ENCODE assay signal across 10 cellular contexts in genomic region chrX:20362268-20363002, GRCh38.
DNase-seq lines count a peak whose midpoint lies in the region; ATAC-seq, FAIRE-seq and TF ChIP-seq lines count a peak whose summit lies in the region.
"Had no signal": no experiment of that assay in that cellular context is flagged by ENCODE, and none has a peak within 500 bp of the region (broad histone marks: within the 10 kb centered on the region; RNA-seq: fewer than 3 reads in every experiment).

No MANE protein-coding gene starts in this region.

- H3K4me1 ChIP-seq in lung (ENCODE audit: control insufficient read depth in 2 of 2, insufficient read depth in 2 of 2, low read length in 2 of 2) = peaks cover 0 to 3% of the 10 kb centered on the region in 2 donors

- WGBS in lung, 2 donors = 48 to 58% methylated on average over 11 of the region's 11 CpGs

- H3K27ac ChIP-seq in lung (ENCODE audit: low read depth in 1 of 2, low read length in 1 of 2) = peak overlapping the region; percentile 85 to 98
- H3K27ac ChIP-seq: neutrophil had no signal

- DNase-seq in ACHN (peak; percentile 32), NCI-H128 (lab: John Stamatoyannopoulos, UW; ENCODE audit: unreplicated experiment) (peak; percentile 10), bronchial epithelial cell (ENCODE audit: low read depth) (peak; percentile 81), lung (ENCODE audit: low spot score) (peak; percentile 35), midbrain (lab: John Stamatoyannopoulos, UW) (no peak), OCI-M1 (lab: John Stamatoyannopoulos, UW) (no peak), posterior vena cava (ENCODE audit: low spot score) (no peak), GF-D8 (lab: John Stamatoyannopoulos, UW) (no peak)
- DNase-seq: CD4-positive, alpha-beta memory T cell had no signal

- peak; percentile 7 for FAIRE-seq in bronchial epithelial cell (lab: Jason Lieb, UNC)

- H3K9me3 ChIP-seq in lung (ENCODE audit: control insufficient read depth in 2 of 2, insufficient read depth in 1 of 2, low read length in 1 of 2) = no peaks in the 10 kb centered on the region
- H3K9me3 ChIP-seq: neutrophil had no signal

- H3K36me3 ChIP-seq in bronchial epithelial cell (ENCODE audit: control insufficient read depth, insufficient read depth, low read length) = no peaks in the 10 kb centered on the region
- no peaks in the 10 kb centered on the region for H3K36me3 ChIP-seq in lung (ENCODE audit: control insufficient read depth in 2 of 2, insufficient read depth in 2 of 2, low read length in 2 of 2)
- H3K36me3 ChIP-seq: neutrophil had no signal

- in situ Hi-C loops in ACHN (cut with HindIII; ENCODE audit: low pct_ligation_motif_present, low pct_unique_long_range_greater_than_20kb, low sequenced_read_pairs) = no loop called here

- H3K4me3 ChIP-seq in bronchial epithelial cell (ENCODE audit: low read depth, low read length) (no peak overlapping the region), lung (no peak overlapping the region)

- ATAC-seq in lung (ENCODE audit: insufficient read depth, low FRiP score) = peak; percentile 83

- intact Hi-C loops in posterior vena cava (cut with DNase I) = loop anchor here in 1 of 2 donors (5.0 kb wide), 1 partner anchor 1810 kb away; no protein-coding TSS in a partner anchor

- TF ChIP-seq CTCF in bronchial epithelial cell (IDR thresholded peaks at IDR 0.05; ENCODE audit: insufficient read depth, low read length, severe bottlenecking) (no peak), lung (IDR thresholded peaks at IDR 0.05; ENCODE audit: control extremely low read depth, extremely low read depth) (no peak)

- H3K27me3 ChIP-seq in bronchial epithelial cell (ENCODE audit: control insufficient read depth, insufficient read depth, low read length) = no peaks in the 10 kb centered on the region
- no peaks in the 10 kb centered on the region for H3K27me3 ChIP-seq in lung (ENCODE audit: control insufficient read depth, insufficient read depth)
- H3K27me3 ChIP-seq: neutrophil had no signal

Comparison
In these comparisons a context has a peak if more than half of its experiments do, and no peak if none do; other contexts are left out.
1. DNase-seq: peak in ACHN (single experiment), NCI-H128 (single experiment), bronchial epithelial cell (single experiment) and lung (single experiment); none in midbrain (single experiment), OCI-M1 (single experiment), posterior vena cava (single experiment) and GF-D8 (single experiment).